ENCODE assay signal across 1 cellular context in genomic region chr22:49852898-49853894, GRCh38.
TF ChIP-seq lines count a peak whose summit lies in the region.

A gene with protein sequence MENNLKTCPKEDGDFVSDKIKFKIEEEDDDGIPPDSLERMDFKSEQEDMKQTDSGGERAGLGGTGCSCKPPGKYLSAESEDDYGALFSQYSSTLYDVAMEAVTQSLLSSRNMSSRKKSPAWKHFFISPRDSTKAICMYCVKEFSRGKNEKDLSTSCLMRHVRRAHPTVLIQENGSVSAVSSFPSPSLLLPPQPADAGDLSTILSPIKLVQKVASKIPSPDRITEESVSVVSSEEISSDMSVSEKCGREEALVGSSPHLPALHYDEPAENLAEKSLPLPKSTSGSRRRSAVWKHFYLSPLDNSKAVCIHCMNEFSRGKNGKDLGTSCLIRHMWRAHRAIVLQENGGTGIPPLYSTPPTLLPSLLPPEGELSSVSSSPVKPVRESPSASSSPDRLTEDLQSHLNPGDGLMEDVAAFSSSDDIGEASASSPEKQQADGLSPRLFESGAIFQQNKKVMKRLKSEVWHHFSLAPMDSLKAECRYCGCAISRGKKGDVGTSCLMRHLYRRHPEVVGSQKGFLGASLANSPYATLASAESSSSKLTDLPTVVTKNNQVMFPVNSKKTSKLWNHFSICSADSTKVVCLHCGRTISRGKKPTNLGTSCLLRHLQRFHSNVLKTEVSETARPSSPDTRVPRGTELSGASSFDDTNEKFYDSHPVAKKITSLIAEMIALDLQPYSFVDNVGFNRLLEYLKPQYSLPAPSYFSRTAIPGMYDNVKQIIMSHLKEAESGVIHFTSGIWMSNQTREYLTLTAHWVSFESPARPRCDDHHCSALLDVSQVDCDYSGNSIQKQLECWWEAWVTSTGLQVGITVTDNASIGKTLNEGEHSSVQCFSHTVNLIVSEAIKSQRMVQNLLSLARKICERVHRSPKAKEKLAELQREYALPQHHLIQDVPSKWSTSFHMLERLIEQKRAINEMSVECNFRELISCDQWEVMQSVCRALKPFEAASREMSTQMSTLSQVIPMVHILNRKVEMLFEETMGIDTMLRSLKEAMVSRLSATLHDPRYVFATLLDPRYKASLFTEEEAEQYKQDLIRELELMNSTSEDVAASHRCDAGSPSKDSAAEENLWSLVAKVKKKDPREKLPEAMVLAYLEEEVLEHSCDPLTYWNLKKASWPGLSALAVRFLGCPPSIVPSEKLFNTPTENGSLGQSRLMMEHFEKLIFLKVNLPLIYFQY (plus strand): TSS chr22:49853844. CDS start chr22:49883663, 29,819 bp downstream.

TF ChIP-seq in K562, 482 proteins besides CTCF, POLR2A, EP300 and RAD21 (continued from another document and continues in another):
- TF ChIP-seq, protein P1, sequence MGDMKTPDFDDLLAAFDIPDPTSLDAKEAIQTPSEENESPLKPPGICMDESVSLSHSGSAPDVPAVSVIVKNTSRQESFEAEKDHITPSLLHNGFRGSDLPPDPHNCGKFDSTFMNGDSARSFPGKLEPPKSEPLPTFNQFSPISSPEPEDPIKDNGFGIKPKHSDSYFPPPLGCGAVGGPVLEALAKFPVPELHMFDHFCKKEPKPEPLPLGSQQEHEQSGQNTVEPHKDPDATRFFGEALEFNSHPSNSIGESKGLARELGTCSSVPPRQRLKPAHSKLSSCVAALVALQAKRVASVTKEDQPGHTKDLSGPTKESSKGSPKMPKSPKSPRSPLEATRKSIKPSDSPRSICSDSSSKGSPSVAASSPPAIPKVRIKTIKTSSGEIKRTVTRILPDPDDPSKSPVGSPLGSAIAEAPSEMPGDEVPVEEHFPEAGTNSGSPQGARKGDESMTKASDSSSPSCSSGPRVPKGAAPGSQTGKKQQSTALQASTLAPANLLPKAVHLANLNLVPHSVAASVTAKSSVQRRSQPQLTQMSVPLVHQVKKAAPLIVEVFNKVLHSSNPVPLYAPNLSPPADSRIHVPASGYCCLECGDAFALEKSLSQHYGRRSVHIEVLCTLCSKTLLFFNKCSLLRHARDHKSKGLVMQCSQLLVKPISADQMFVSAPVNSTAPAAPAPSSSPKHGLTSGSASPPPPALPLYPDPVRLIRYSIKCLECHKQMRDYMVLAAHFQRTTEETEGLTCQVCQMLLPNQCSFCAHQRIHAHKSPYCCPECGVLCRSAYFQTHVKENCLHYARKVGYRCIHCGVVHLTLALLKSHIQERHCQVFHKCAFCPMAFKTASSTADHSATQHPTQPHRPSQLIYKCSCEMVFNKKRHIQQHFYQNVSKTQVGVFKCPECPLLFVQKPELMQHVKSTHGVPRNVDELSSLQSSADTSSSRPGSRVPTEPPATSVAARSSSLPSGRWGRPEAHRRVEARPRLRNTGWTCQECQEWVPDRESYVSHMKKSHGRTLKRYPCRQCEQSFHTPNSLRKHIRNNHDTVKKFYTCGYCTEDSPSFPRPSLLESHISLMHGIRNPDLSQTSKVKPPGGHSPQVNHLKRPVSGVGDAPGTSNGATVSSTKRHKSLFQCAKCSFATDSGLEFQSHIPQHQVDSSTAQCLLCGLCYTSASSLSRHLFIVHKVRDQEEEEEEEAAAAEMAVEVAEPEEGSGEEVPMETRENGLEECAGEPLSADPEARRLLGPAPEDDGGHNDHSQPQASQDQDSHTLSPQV (IDR thresholded peaks at IDR 0.05), result 0 out of 2 replicates have a peak, but pooled peaks have one; percentile 56
- TF ChIP-seq BDP1 (IDR thresholded peaks at IDR 0.05; ENCODE audit: insufficient read depth, insufficient read length) (no peak), NR2C2 (CRISPR knock-in tag; IDR thresholded peaks at IDR 0.05) (no peak), NR2C2 (tag; IDR thresholded peaks at IDR 0.05) (peak; percentile 57), ARID3B (CRISPR knock-in tag; IDR thresholded peaks at IDR 0.05; ENCODE audit: borderline replicate concordance) (no peak), NCOA6 (IDR thresholded peaks at IDR 0.05) (no peak), MAZ (CRISPR knock-in tag; conservative IDR thresholded peaks at IDR 0.05 in 1 of 2, IDR thresholded peaks at IDR 0.05 in 1 of 2) (peak; percentile 69 to 82), TAF1 (IDR thresholded peaks at IDR 0.05; ENCODE audit: control insufficient read depth, extremely low read depth, insufficient read depth, low read length, severe bottlenecking) (peak; percentile 37), ZNF121 (CRISPR knock-in tag; conservative IDR thresholded peaks at IDR 0.05) (no peak), CCNT2 (IDR thresholded peaks at IDR 0.05; ENCODE audit: borderline replicate concordance, extremely low read depth, insufficient read length, low read depth, low read length) (peak; percentile 54), MYNN (IDR thresholded peaks at IDR 0.05) (0 out of 2 replicates have a peak, but pooled peaks have one; percentile 18), MYNN (CRISPR knock-in tag; IDR thresholded peaks at IDR 0.05) (no peak), ZNF830 (CRISPR knock-in tag; IDR thresholded peaks at IDR 0.05) (no peak), ZSCAN32 (CRISPR knock-in tag; IDR thresholded peaks at IDR 0.05) (no peak), ZKSCAN1 (IDR thresholded peaks at IDR 0.05; ENCODE audit: low read depth, low read length) (no peak), POLR2AphosphoS5 (IDR thresholded peaks at IDR 0.05; ENCODE audit: control insufficient read depth, insufficient read depth, low read depth, low read length) (peak; percentile 23; the same call in 1 of the 2 replicates), ARNT (IDR thresholded peaks at IDR 0.05) (no peak), NUFIP1 (IDR thresholded peaks at IDR 0.05; ENCODE audit: partially characterized antibody) (no peak), RBM39 (optimal IDR thresholded peaks at IDR 0.05; ENCODE audit: low read depth, low read length) (no peak), HLTF (IDR thresholded peaks at IDR 0.05) (no peak), RBM15 (IDR thresholded peaks at IDR 0.05; ENCODE audit: insufficient read depth, low read length) (no peak), HCFC1 (IDR thresholded peaks at IDR 0.05; ENCODE audit: low read depth, low read length) (no peak), NBN (IDR thresholded peaks at IDR 0.05; ENCODE audit: low read depth) (no peak), ZZZ3 (IDR thresholded peaks at IDR 0.05) (no peak), ZNF24 (IDR thresholded peaks at IDR 0.05) (no peak), GATA2 (CRISPR knock-in tag; IDR thresholded peaks at IDR 0.05) (no peak), RBM34 (IDR thresholded peaks at IDR 0.05; ENCODE audit: borderline replicate concordance, insufficient read depth, low read length) (no peak), TAL1 (IDR thresholded peaks at IDR 0.05) (no peak), PHF20 (IDR thresholded peaks at IDR 0.05; ENCODE audit: partially characterized antibody) (peak; percentile 52)
- TF ChIP-seq, protein P2, sequence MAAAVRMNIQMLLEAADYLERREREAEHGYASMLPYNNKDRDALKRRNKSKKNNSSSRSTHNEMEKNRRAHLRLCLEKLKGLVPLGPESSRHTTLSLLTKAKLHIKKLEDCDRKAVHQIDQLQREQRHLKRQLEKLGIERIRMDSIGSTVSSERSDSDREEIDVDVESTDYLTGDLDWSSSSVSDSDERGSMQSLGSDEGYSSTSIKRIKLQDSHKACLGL (CRISPR knock-in tag; IDR thresholded peaks at IDR 0.05; ENCODE audit: borderline replicate concordance, poor library complexity, severe bottlenecking), result no peak
- TF ChIP-seq, protein P3, sequence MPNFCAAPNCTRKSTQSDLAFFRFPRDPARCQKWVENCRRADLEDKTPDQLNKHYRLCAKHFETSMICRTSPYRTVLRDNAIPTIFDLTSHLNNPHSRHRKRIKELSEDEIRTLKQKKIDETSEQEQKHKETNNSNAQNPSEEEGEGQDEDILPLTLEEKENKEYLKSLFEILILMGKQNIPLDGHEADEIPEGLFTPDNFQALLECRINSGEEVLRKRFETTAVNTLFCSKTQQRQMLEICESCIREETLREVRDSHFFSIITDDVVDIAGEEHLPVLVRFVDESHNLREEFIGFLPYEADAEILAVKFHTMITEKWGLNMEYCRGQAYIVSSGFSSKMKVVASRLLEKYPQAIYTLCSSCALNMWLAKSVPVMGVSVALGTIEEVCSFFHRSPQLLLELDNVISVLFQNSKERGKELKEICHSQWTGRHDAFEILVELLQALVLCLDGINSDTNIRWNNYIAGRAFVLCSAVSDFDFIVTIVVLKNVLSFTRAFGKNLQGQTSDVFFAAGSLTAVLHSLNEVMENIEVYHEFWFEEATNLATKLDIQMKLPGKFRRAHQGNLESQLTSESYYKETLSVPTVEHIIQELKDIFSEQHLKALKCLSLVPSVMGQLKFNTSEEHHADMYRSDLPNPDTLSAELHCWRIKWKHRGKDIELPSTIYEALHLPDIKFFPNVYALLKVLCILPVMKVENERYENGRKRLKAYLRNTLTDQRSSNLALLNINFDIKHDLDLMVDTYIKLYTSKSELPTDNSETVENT (CRISPR knock-in tag; IDR thresholded peaks at IDR 0.05), result peak; percentile 39; the same call in 1 of the 2 replicates
- TF ChIP-seq, protein P4, sequence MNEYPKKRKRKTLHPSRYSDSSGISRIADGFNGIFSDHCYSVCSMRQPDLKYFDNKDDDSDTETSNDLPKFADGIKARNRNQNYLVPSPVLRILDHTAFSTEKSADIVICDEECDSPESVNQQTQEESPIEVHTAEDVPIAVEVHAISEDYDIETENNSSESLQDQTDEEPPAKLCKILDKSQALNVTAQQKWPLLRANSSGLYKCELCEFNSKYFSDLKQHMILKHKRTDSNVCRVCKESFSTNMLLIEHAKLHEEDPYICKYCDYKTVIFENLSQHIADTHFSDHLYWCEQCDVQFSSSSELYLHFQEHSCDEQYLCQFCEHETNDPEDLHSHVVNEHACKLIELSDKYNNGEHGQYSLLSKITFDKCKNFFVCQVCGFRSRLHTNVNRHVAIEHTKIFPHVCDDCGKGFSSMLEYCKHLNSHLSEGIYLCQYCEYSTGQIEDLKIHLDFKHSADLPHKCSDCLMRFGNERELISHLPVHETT (CRISPR knock-in tag; conservative IDR thresholded peaks at IDR 0.05 in 1 of 2, IDR thresholded peaks at IDR 0.05 in 1 of 2), result peak in 1 of 2 experiments; percentile 71; a peak in 1 of 4 replicates
- TF ChIP-seq, protein P5, sequence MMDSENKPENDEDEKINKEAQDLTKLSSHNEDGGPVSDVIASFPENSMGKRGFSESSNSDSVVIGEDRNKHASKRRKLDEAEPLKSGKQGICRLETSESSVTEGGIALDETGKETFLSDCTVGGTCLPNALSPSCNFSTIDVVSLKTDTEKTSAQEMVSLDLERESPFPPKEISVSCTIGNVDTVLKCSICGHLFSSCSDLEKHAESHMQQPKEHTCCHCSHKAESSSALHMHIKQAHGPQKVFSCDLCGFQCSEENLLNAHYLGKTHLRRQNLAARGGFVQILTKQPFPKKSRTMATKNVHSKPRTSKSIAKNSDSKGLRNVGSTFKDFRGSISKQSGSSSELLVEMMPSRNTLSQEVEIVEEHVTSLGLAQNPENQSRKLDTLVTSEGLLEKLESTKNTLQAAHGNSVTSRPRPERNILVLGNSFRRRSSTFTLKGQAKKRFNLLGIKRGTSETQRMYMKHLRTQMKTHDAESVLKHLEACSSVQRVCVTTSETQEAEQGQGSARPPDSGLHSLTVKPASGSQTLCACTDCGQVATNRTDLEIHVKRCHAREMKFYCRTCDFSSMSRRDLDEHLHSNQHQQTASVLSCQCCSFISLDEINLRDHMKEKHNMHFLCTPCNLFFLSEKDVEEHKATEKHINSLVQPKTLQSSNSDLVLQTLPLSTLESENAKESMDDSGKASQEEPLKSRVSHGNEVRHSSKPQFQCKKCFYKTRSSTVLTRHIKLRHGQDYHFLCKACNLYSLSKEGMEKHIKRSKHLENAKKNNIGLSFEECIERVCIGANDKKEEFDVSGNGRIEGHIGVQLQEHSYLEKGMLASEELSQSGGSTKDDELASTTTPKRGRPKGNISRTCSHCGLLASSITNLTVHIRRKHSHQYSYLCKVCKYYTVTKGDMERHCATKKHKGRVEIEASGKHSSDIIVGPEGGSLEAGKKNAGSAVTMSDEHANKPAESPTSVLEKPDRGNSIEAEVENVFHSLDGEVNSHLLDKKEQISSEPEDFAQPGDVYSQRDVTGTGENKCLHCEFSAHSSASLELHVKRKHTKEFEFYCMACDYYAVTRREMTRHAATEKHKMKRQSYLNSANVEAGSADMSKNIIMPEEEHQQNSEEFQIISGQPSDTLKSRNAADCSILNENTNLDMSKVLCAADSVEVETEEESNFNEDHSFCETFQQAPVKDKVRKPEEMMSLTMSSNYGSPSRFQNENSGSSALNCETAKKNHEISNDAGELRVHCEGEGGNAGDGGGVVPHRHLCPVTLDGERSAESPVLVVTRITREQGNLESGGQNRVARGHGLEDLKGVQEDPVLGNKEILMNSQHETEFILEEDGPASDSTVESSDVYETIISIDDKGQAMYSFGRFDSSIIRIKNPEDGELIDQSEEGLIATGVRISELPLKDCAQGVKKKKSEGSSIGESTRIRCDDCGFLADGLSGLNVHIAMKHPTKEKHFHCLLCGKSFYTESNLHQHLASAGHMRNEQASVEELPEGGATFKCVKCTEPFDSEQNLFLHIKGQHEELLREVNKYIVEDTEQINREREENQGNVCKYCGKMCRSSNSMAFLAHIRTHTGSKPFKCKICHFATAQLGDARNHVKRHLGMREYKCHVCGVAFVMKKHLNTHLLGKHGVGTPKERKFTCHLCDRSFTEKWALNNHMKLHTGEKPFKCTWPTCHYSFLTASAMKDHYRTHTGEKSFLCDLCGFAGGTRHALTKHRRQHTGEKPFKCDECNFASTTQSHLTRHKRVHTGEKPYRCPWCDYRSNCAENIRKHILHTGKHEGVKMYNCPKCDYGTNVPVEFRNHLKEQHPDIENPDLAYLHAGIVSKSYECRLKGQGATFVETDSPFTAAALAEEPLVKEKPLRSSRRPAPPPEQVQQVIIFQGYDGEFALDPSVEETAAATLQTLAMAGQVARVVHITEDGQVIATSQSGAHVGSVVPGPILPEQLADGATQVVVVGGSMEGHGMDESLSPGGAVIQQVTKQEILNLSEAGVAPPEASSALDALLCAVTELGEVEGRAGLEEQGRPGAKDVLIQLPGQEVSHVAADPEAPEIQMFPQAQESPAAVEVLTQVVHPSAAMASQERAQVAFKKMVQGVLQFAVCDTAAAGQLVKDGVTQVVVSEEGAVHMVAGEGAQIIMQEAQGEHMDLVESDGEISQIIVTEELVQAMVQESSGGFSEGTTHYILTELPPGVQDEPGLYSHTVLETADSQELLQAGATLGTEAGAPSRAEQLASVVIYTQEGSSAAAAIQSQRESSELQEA (IDR thresholded peaks at IDR 0.05; ENCODE audit: low read depth), result peak; percentile 18; the same call in 1 of the 2 replicates
- TF ChIP-seq, protein P6, sequence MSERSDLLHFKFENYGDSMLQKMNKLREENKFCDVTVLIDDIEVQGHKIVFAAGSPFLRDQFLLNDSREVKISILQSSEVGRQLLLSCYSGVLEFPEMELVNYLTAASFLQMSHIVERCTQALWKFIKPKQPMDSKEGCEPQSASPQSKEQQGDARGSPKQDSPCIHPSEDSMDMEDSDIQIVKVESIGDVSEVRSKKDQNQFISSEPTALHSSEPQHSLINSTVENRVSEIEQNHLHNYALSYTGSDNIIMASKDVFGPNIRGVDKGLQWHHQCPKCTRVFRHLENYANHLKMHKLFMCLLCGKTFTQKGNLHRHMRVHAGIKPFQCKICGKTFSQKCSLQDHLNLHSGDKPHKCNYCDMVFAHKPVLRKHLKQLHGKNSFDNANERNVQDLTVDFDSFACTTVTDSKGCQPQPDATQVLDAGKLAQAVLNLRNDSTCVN (CRISPR knock-in tag; IDR thresholded peaks at IDR 0.05), result no peak
